12 cellular contexts compared by ENCODE assay signal in genomic region chr17:16989953-16990860, GRCh38. TPM values are rescaled to one million over a fixed set of nuclear protein-coding genes. Genes with fewer than 3 reads are reported as not detected.
DNase-seq lines count a peak whose midpoint lies in the region; ATAC-seq and TF ChIP-seq lines count a peak whose summit lies in the region.
"Had no signal": no experiment of that assay in that cellular context is flagged by ENCODE, and none has a peak within 500 bp of the region (broad histone marks: within the 10 kb centered on the region; RNA-seq: fewer than 3 reads in every experiment).

No MANE protein-coding gene starts in this region.

- peaks cover 46% of the 10 kb centered on the region for H3F3A ChIP-seq in MM.1S (ENCODE audit: insufficient read depth, low read length)

- H3K4me2 ChIP-seq in MM.1S (ENCODE audit: low read depth, low read length): peak overlapping the region; percentile 84

- TF ChIP-seq EP300 in sigmoid colon (IDR thresholded peaks at IDR 0.05): no peak

- POLR2A ChIA-PET in activated CD4-positive, alpha-beta T cell treated with anti-CD3 and anti-CD28 coated beads for 36 hours (lab: Charles Lee): interaction anchor here (0.7 kb wide), 1 partner anchor 130 kb away, joined by 3 read pairs; no protein-coding TSS in a partner anchor

- H3K36me3 ChIP-seq in MM.1S (replicated peaks; ENCODE audit: insufficient read depth, low read length): no peaks in the 10 kb centered on the region
- no peaks in the 10 kb centered on the region for H3K36me3 ChIP-seq in sigmoid colon
- H3K36me3 ChIP-seq: pancreas, vagina had no signal

- no peaks in the 10 kb centered on the region for H3K36me3 Mint-ChIP-seq in activated CD4-positive, alpha-beta T cell treated with anti-CD3 and anti-CD28 coated beads for 36 hours (ENCODE audit: low read depth)

- no peaks in the 10 kb centered on the region for H3K9me3 Mint-ChIP-seq in activated CD4-positive, alpha-beta T cell treated with anti-CD3 and anti-CD28 coated beads for 36 hours (ENCODE audit: low read depth)

- H3K79me2 ChIP-seq in MM.1S (ENCODE audit: low read length): peaks cover 7% of the 10 kb centered on the region; the same call in 1 of the 2 replicates

- TF ChIP-seq CTCF in MM.1S (IDR thresholded peaks at IDR 0.05; ENCODE audit: low read length): no peak
- TF ChIP-seq CTCF in sigmoid colon (IDR thresholded peaks at IDR 0.05): no peak

- peaks cover 37% of the 10 kb centered on the region for H3K4me1 Mint-ChIP-seq in activated CD4-positive, alpha-beta T cell treated with anti-CD3 and anti-CD28 coated beads for 36 hours

- H3K27me3 Mint-ChIP-seq in activated CD4-positive, alpha-beta T cell treated with anti-CD3 and anti-CD28 coated beads for 36 hours: no peaks in the 10 kb centered on the region

- DNase-seq in activated CD4-positive, alpha-beta T cell treated with anti-CD3 and anti-CD28 coated beads for 36 hours: no peak
- DNase-seq in activated CD4-positive, alpha-beta T cell treated with anti-CD3 and anti-CD28 coated beads for 1 hour: no peak
- DNase-seq in MM.1S: peak; percentile 40
- DNase-seq in cerebellum (ENCODE audit: low spot score): peak; percentile 57
- DNase-seq in sigmoid colon: peak; percentile 45
- DNase-seq in activated CD4-positive, CD25-positive, alpha-beta regulatory T cell (lab: John Stamatoyannopoulos, UW): no peak
- no peak for DNase-seq in GM19240 (ENCODE audit: insufficient read length, low spot score)
- DNase-seq in nucleus accumbens (lab: John Stamatoyannopoulos, UW): no peak
- DNase-seq: effector CD8-positive, alpha-beta T cell; pancreas had no signal

- H4K20me1 ChIP-seq in MM.1S (ENCODE audit: insufficient read depth, low read length): no peaks in the 10 kb centered on the region

- H2AFZ ChIP-seq in MM.1S (ENCODE audit: low read length): no peak overlapping the region

- ATAC-seq in activated CD4-positive, alpha-beta T cell treated with anti-CD3 and anti-CD28 coated beads for 36 hours: no peak

- intact Hi-C loops in activated CD4-positive, alpha-beta T cell treated with anti-CD3 and anti-CD28 coated beads for 36 hours (cut with DNase I, micrococcal nuclease): no loop called here
- intact Hi-C loops in sigmoid colon (cut with DNase I): loop anchor here (5.0 kb wide), 2 partner anchors 403 to 453 kb away; no protein-coding TSS in a partner anchor

- peak overlapping the region; percentile 85 for H3K27ac Mint-ChIP-seq in activated CD4-positive, alpha-beta T cell treated with anti-CD3 and anti-CD28 coated beads for 36 hours

- no peaks in the 10 kb centered on the region for H3K9me2 ChIP-seq in MM.1S (replicated peaks; ENCODE audit: insufficient read depth, low read length)

- H3K4me3 ChIP-seq in MM.1S (ENCODE audit: low read length): peak overlapping the region; percentile 48
- H3K4me3 ChIP-seq in sigmoid colon: no peak overlapping the region
- H3K4me3 ChIP-seq: pancreas, vagina had no signal

- H3K4me3 Mint-ChIP-seq in activated CD4-positive, alpha-beta T cell treated with anti-CD3 and anti-CD28 coated beads for 36 hours: peak overlapping the region; percentile 59

- H3K9me3 ChIP-seq in MM.1S (replicated peaks; ENCODE audit: insufficient read depth, low read length): no peaks in the 10 kb centered on the region
- H3K9me3 ChIP-seq in sigmoid colon: no peaks in the 10 kb centered on the region
- H3K9me3 ChIP-seq: pancreas, vagina had no signal

- H3K27ac ChIP-seq in MM.1S (ENCODE audit: low read length) (peak overlapping the region; percentile 100), sigmoid colon (no peak overlapping the region)
- H3K27ac ChIP-seq: pancreas, vagina had no signal

- TF ChIP-seq POLR2A in sigmoid colon (IDR thresholded peaks at IDR 0.05): no peak

- peak overlapping the region; percentile 95 for H3K9ac ChIP-seq in MM.1S (ENCODE audit: low read length)

- H3K27me3 ChIP-seq in MM.1S (replicated peaks; ENCODE audit: insufficient read depth, low read length) (no peaks in the 10 kb centered on the region), sigmoid colon (no peaks in the 10 kb centered on the region)
- H3K27me3 ChIP-seq: pancreas, vagina had no signal

- H3K4me1 ChIP-seq in MM.1S (ENCODE audit: low read length): peaks cover 53% of the 10 kb centered on the region
- H3K4me1 ChIP-seq in sigmoid colon: peaks cover 0 to 13% (median 9%) of the 10 kb centered on the region in 4 donors
- H3K4me1 ChIP-seq: pancreas had no signal

- CTCF ChIA-PET in activated CD4-positive, alpha-beta T cell treated with anti-CD3 and anti-CD28 coated beads for 36 hours (lab: Charles Lee): interaction anchor here (0.6 to 3.0 kb wide), 7 partner anchors 55 to 198 kb away, joined by 3 to 9 read pairs (median 3); no protein-coding TSS in a partner anchor

- 91 to 92% methylated on average over 11 of the region's 11 CpGs for WGBS in sigmoid colon, 2 donors

RNA-seq across cellular contexts. Expression of gene TNFRSF13B, which starts 18.3 kb away (rescaled TPM):
- not detected for total RNA-seq in activated CD4-positive, alpha-beta T cell treated with anti-CD3 and anti-CD28 coated beads for 36 hours
- total RNA-seq in cerebellum (not detected), sigmoid colon (not detected)
- polyA plus RNA-seq in sigmoid colon: 10 to 100 TPM in 1 of 3 donors, not detected in 2; 15.2 TPM
- total RNA-seq: T-helper 1 cell treated with Interleukin-12 subunit alpha and Interleukin-12 subunit beta and Interleukin-4 antibody, amounts not matched to agents 30 ng/mL and 1 ng/mL, for 36 hours; vagina had no signal
- polyA plus RNA-seq: pancreas had no signal

RNA-seq across cellular contexts. Expression of gene MPRIP, which starts 52.0 kb away (rescaled TPM):
- 100 to 1,000 TPM; 131 to 179 TPM for total RNA-seq in activated CD4-positive, alpha-beta T cell treated with anti-CD3 and anti-CD28 coated beads for 36 hours
- total RNA-seq in cerebellum (185 TPM), sigmoid colon (100 to 1,000 TPM in 1 of 4 donors, 10 to 100 TPM in 3; 59.6 to 101 (median 80.4) TPM)
- polyA plus RNA-seq in sigmoid colon: 100 to 1,000 TPM in 1 of 3 donors, 10 to 100 TPM in 2; 43.2 to 113 (median 67.9) TPM

Comparison
In these comparisons a context has a peak if more than half of its experiments do, and no peak if none do; other contexts are left out.
1. DNase-seq: peak in MM.1S (single experiment), cerebellum (single experiment) and sigmoid colon (single experiment); none in activated CD4-positive, alpha-beta T cell treated with anti-CD3 and anti-CD28 coated beads for 36 hours (single experiment), activated CD4-positive, alpha-beta T cell treated with anti-CD3 and anti-CD28 coated beads for 1 hour (single experiment), activated CD4-positive, CD25-positive, alpha-beta regulatory T cell (0 of 4), GM19240 (single experiment) and nucleus accumbens (0 of 56).